Comparison of ENCODE assay signal across 9 cellular contexts in the genomic region with DNA sequence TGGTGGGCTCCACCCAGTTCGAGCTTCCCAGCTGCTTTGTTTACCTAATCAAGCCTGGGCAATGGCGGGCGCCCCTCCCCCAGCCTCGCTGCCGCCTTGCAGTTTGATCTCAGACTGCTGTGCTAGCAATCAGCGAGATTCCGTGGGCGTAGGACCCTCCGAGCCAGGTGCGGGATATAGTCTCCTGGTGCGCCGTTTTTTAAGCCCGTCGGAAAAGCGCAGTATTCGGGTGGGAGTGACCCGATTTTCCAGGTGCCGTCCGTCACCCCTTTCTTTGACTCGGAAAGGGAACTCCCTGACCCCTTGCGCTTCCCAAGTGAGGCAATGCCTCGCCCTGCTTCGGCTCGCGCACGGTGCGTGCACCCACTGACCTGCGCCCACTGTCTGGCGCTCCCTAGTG. TPM values are rescaled to one million over a fixed set of nuclear protein-coding genes. Genes with fewer than 3 reads are reported as not detected.
"Had no signal": no experiment of that assay in that cellular context is flagged by ENCODE, and none has a peak within 500 bp of the region (broad histone marks: within the 10 kb centered on the region; RNA-seq: fewer than 3 reads in every experiment).

No MANE protein-coding gene starts in this region.

RNA-seq across cellular contexts. Expression of a gene that starts 39.9 kb away (rescaled TPM):
- total RNA-seq: chondrocyte; glomerular endothelial cell; mammary epithelial cell; myocyte; naive thymus-derived CD8-positive, alpha-beta T cell; smooth muscle cell; transverse colon; vagina had no signal
- polyA plus RNA-seq: immature natural killer cell, mammary epithelial cell had no signal
